ENCODE assay signal across 15 cellular contexts in genomic region chr2:241868661-241869081, GRCh38. TPM values are rescaled to one million over a fixed set of nuclear protein-coding genes. Genes with fewer than 3 reads are reported as not detected.
DNase-seq lines count a peak whose midpoint lies in the region; ATAC-seq, FAIRE-seq and TF ChIP-seq lines count a peak whose summit lies in the region.
"Had no signal": no experiment of that assay in that cellular context is flagged by ENCODE, and none has a peak within 500 bp of the region (broad histone marks: within the 10 kb centered on the region; RNA-seq: fewer than 3 reads in every experiment).

No MANE protein-coding gene starts in this region.

- ATAC-seq in stimulated activated naive CD8-positive, alpha-beta T cell treated with anti-CD3 and anti-CD28 coated beads, Interleukin-15, Interleukin-2, amounts not matched to agents 100 U/mL and 50 U/mL, for 24 hours: no peak
- ATAC-seq in GM12878: 0 out of 3 replicates have a peak, but pooled peaks have one; percentile 2
- no peak for ATAC-seq in GM21528 (IDR thresholded peaks at IDR 0.05; ENCODE audit: low FRiP score, unreplicated experiment)
- no peak for ATAC-seq in HG03342 (IDR thresholded peaks at IDR 0.05; ENCODE audit: unreplicated experiment)

- peaks cover 11% of the 10 kb centered on the region for H3K4me1 ChIP-seq in GM12878 (ENCODE audit: control insufficient read depth, insufficient read depth, low read length)
- H3K4me1 ChIP-seq in thymus (ENCODE audit: control insufficient read depth, insufficient read depth, low read length): peaks cover 64% of the 10 kb centered on the region

- no peak for TF ChIP-seq EP300 in GM12878 (IDR thresholded peaks at IDR 0.05; ENCODE audit: borderline replicate concordance in 1 of 2, control insufficient read depth in 1 of 2, low read depth in 2 of 2, low read length in 2 of 2)

- H3K9me3 Mint-ChIP-seq in stimulated activated naive CD8-positive, alpha-beta T cell treated with anti-CD3 and anti-CD28 coated beads, Interleukin-15, Interleukin-2, amounts not matched to agents 100 ng/mL and 50 ng/mL, for 24 hours: peaks cover 13% of the 10 kb centered on the region
- H3K9me3 Mint-ChIP-seq: memory B cell had no signal

- no peak overlapping the region for H3K4me3 Mint-ChIP-seq in stimulated activated naive CD8-positive, alpha-beta T cell treated with anti-CD3 and anti-CD28 coated beads, Interleukin-15, Interleukin-2, amounts not matched to agents 100 ng/mL and 50 ng/mL, for 24 hours
- H3K4me3 Mint-ChIP-seq: HFFc6, memory B cell had no signal

- H3K9me3 ChIP-seq in GM12878 (replicated peaks; ENCODE audit: control insufficient read depth, insufficient read depth, low read length): no peaks in the 10 kb centered on the region; the same call in 1 of the 3 replicates
- no peaks in the 10 kb centered on the region for H3K9me3 ChIP-seq in thymus (ENCODE audit: control insufficient read depth)
- H3K9me3 ChIP-seq: suprapubic skin had no signal

- no peak for TF ChIP-seq CTCF in GM12878 (IDR thresholded peaks at IDR 0.05 in 2 of 3, conservative IDR thresholded peaks at IDR 0.05 in 1 of 3; ENCODE audit: control insufficient read depth in 2 of 3, extremely low read depth in 1 of 3, insufficient read depth in 1 of 3, low read depth in 3 of 3, low read length in 3 of 3)

- H3K9ac ChIP-seq in GM12878 (ENCODE audit: control insufficient read depth, insufficient read depth, low read length): no peak overlapping the region

- in situ Hi-C loops in GM12878 (cut with MboI): no loop called here

- RAD21 ChIA-PET in GM12878 (lab: Charles Lee; ENCODE audit: unreplicated experiment): interaction anchor here (0.9 to 2.1 kb wide), 3 partner anchors 9 to 167 kb away, joined by 3 to 5 read pairs (median 3); partner anchors contain the start of gene ING5

- H3K27me3 ChIP-seq in GM12878 (replicated peaks in 1 of 2; ENCODE audit: control insufficient read depth in 2 of 2, insufficient read depth in 2 of 2, low read length in 1 of 2) (no peaks in the 10 kb centered on the region; a peak in 1 of 4 replicates), thymus (ENCODE audit: control insufficient read depth, insufficient read depth) (no peaks in the 10 kb centered on the region)

- no peaks in the 10 kb centered on the region for H3K79me2 ChIP-seq in GM12878 (ENCODE audit: control insufficient read depth, insufficient read depth, low read length)

- no peaks in the 10 kb centered on the region for H3K36me3 ChIP-seq in GM12878 (ENCODE audit: control insufficient read depth in 2 of 2, insufficient read depth in 2 of 2, low read length in 1 of 2)
- H3K36me3 ChIP-seq in thymus (ENCODE audit: control insufficient read depth, insufficient read depth): no peaks in the 10 kb centered on the region
- H3K36me3 ChIP-seq: suprapubic skin had no signal

- CTCF ChIA-PET in GM12878 (lab: Yijun Ruan, JAX): interaction anchor here (0.6 to 3.5 kb wide), 5 partner anchors 9 to 167 kb away, joined by 3 to 21 read pairs (median 5); partner anchors contain the start of genes D2HGDH and ING5

- H3K4me3 ChIP-seq in GM12878 (no peak overlapping the region), thymus (ENCODE audit: low read length) (no peak overlapping the region)
- H3K4me3 ChIP-seq: suprapubic skin had no signal

- BruUV-seq in GM12878 (replicated peaks; lab: Mats Ljungman, UMichigan): no TSS peak

- intact Hi-C loops in GM12878 (cut with micrococcal nuclease; ENCODE audit: unreplicated experiment): no loop called here

- no peak overlapping the region for H2AFZ ChIP-seq in GM12878 (ENCODE audit: control insufficient read depth, low read depth, low read length)

- H4K20me1 ChIP-seq in GM12878 (ENCODE audit: control insufficient read depth, insufficient read depth): peaks cover 3% of the 10 kb centered on the region; the same call in 1 of the 2 replicates

- no peak for FAIRE-seq in GM12878 (lab: Jason Lieb, UNC)

- no peak for DNase-seq in stimulated activated naive CD8-positive, alpha-beta T cell treated with anti-CD3 and anti-CD28 coated beads, Interleukin-15, Interleukin-2, amounts not matched to agents 100 U/mL and 50 U/mL, for 24 hours
- DNase-seq in NCI-H345 (lab: John Stamatoyannopoulos, UW) (peak; percentile 33), GM12878 (ENCODE audit: low read depth, low spot score) (no peak), NCI-H2107 (lab: John Stamatoyannopoulos, UW) (no peak)
- DNase-seq: activated CD4-positive, CD25-positive, alpha-beta regulatory T cell; HFFc6; MV-4-11 had no signal

- no peak for TF ChIP-seq RAD21 in GM12878 (IDR thresholded peaks at IDR 0.05; ENCODE audit: insufficient read depth, low read depth, low read length)

- H3K27ac ChIP-seq in GM12878 (ENCODE audit: control insufficient read depth, insufficient read depth) (no peak overlapping the region), thymus (ENCODE audit: low read depth) (peak overlapping the region; percentile 90)
- H3K27ac ChIP-seq: suprapubic skin had no signal

- H3K27me3 Mint-ChIP-seq in stimulated activated naive CD8-positive, alpha-beta T cell treated with anti-CD3 and anti-CD28 coated beads, Interleukin-15, Interleukin-2, amounts not matched to agents 100 ng/mL and 50 ng/mL, for 24 hours: peaks cover 22% of the 10 kb centered on the region

- POLR2A ChIA-PET in GM12878 (lab: Charles Lee): interaction anchor here (0.5 to 1.5 kb wide), 5 partner anchors 9 to 96 kb away, joined by 3 to 5 read pairs (median 4); no protein-coding TSS in a partner anchor

- SMC1A ChIA-PET in GM12878 (lab: Charles Lee; ENCODE audit: uncharacterized antibody, unreplicated experiment): interaction anchor here (0.8 to 1.8 kb wide), 6 partner anchors 9 to 135 kb away, joined by 3 to 6 read pairs (median 4); partner anchors contain the start of gene D2HGDH

- H3K36me3 Mint-ChIP-seq in stimulated activated naive CD8-positive, alpha-beta T cell treated with anti-CD3 and anti-CD28 coated beads, Interleukin-15, Interleukin-2, amounts not matched to agents 100 ng/mL and 50 ng/mL, for 24 hours (ENCODE audit: low read depth): peaks cover 15% of the 10 kb centered on the region

- peaks cover 66% of the 10 kb centered on the region for H3K4me1 Mint-ChIP-seq in stimulated activated naive CD8-positive, alpha-beta T cell treated with anti-CD3 and anti-CD28 coated beads, Interleukin-15, Interleukin-2, amounts not matched to agents 100 ng/mL and 50 ng/mL, for 24 hours (ENCODE audit: low read depth)

- H3K4me2 ChIP-seq in GM12878 (ENCODE audit: control insufficient read depth, insufficient read depth): no peak overlapping the region

- WGBS in GM12878 (ENCODE audit: insufficient coverage, insufficient replicate concordance, low lambda C conversion rate, missing lambda C conversion rate): 36% methylated on average over 15 of the region's 15 CpGs
- 7% methylated on average over 15 of the region's 15 CpGs for WGBS in thymus

- peak overlapping the region; percentile 56 for H3K27ac Mint-ChIP-seq in stimulated activated naive CD8-positive, alpha-beta T cell treated with anti-CD3 and anti-CD28 coated beads, Interleukin-15, Interleukin-2, amounts not matched to agents 100 ng/mL and 50 ng/mL, for 24 hours
- H3K27ac Mint-ChIP-seq: HFFc6, memory B cell had no signal

- TF ChIP-seq POLR2A in GM12878 (IDR thresholded peaks at IDR 0.05; ENCODE audit: low read depth, low read length): no peak

RNA-seq across cellular contexts. Expression of gene RTP5, which starts 0.9 kb away (rescaled TPM):
- not detected in 2 replicates for total RNA-seq in GM12878 (2013; cell fraction: nucleolus; rRNA removed)
- not detected in 2 replicates for total RNA-seq in GM12878 (2014; rRNA removed)
- not detected in 2 replicates for total RNA-seq in GM12878 (2014; rRNA removed; fragmentation: Illumina TruSeq; extraction: Trizol)
- total RNA-seq in GM12878 (2021): not detected in 2 replicates
- not detected for polyA plus RNA-seq in GM12878 (2011; ENCODE audit: low read depth)
- polyA plus RNA-seq in GM12878 (2011; rRNA removed): not detected in 2 replicates
- polyA plus RNA-seq in GM12878 (2011; cell fraction: cytosol; rRNA removed): not detected in 2 replicates
- polyA plus RNA-seq in GM12878 (2011; cell fraction: nucleus; rRNA removed): 0.07 and 0.09 TPM in 2 replicates
- 0.15 and 0.17 TPM in 2 replicates for polyA plus RNA-seq in GM12878 (2012)
- not detected in 2 replicates for polyA plus RNA-seq in GM12878 (2014; fragmentation: Illumina TruSeq; extraction: Trizol)
- not detected for polyA plus RNA-seq in GM12878 (2014; fragmentation: Nextera tagmentation; extraction: Ambion mirVana)
- polyA plus RNA-seq in GM12878 (2014; rRNA removed): 0.05 TPM in 1 of 2 replicates, not detected in the other
- not detected for polyA plus RNA-seq in GM12878 (2016; fragmentation: Nextera tagmentation; extraction: Ambion mirVana)
- polyA minus RNA-seq in GM12878 (2011; rRNA and poly(A)+ RNA removed): not detected in 2 replicates
- not detected in 2 replicates for polyA minus RNA-seq in GM12878 (2011; cell fraction: cytosol; rRNA and poly(A)+ RNA removed)
- polyA minus RNA-seq in GM12878 (2011; cell fraction: nucleus; rRNA and poly(A)+ RNA removed): not detected in 2 replicates
- 3.7 TPM for polyA plus RNA-seq in thymus
- total RNA-seq: fibroblast of villous mesenchyme, HFFc6, HT-29, suprapubic skin had no signal

RNA-seq across cellular contexts. Expression of gene PDCD1, which starts 10.0 kb away (rescaled TPM):
- 10.1 and 11.8 TPM in 2 replicates for total RNA-seq in GM12878 (2013; cell fraction: nucleolus; rRNA removed)
- 3.7 and 3.9 TPM in 2 replicates for total RNA-seq in GM12878 (2014; rRNA removed)
- 1.1 and 1.5 TPM in 2 replicates for total RNA-seq in GM12878 (2014; rRNA removed; fragmentation: Illumina TruSeq; extraction: Trizol)
- 3.6 and 4.0 TPM in 2 replicates for total RNA-seq in GM12878 (2021)
- polyA plus RNA-seq in GM12878 (2011; ENCODE audit: low read depth): 1.2 TPM
- 3.8 and 6.4 TPM in 2 replicates for polyA plus RNA-seq in GM12878 (2011; rRNA removed)
- 11.9 and 20.2 TPM in 2 replicates for polyA plus RNA-seq in GM12878 (2011; cell fraction: cytosol; rRNA removed)
- 23.7 and 25.2 TPM in 2 replicates for polyA plus RNA-seq in GM12878 (2011; cell fraction: nucleus; rRNA removed)
- 5.5 and 7.3 TPM in 2 replicates for polyA plus RNA-seq in GM12878 (2012)
- polyA plus RNA-seq in GM12878 (2014; fragmentation: Illumina TruSeq; extraction: Trizol): 0.62 TPM in 1 of 2 replicates, not detected in the other
- not detected for polyA plus RNA-seq in GM12878 (2014; fragmentation: Nextera tagmentation; extraction: Ambion mirVana)
- polyA plus RNA-seq in GM12878 (2014; rRNA removed): 4.2 and 4.6 TPM in 2 replicates
- polyA plus RNA-seq in GM12878 (2016; fragmentation: Nextera tagmentation; extraction: Ambion mirVana): 1 to 10 TPM; 1.4 to 1.9 TPM
- polyA minus RNA-seq in GM12878 (2011; rRNA and poly(A)+ RNA removed): 2.3 and 12.1 TPM in 2 replicates
- 5.8 and 7.2 TPM in 2 replicates for polyA minus RNA-seq in GM12878 (2011; cell fraction: cytosol; rRNA and poly(A)+ RNA removed)
- polyA minus RNA-seq in GM12878 (2011; cell fraction: nucleus; rRNA and poly(A)+ RNA removed): 3.0 and 4.2 TPM in 2 replicates
- 12.7 TPM for polyA plus RNA-seq in thymus
- total RNA-seq: fibroblast of villous mesenchyme, HFFc6, HT-29, suprapubic skin had no signal

RNA-seq across cellular contexts. Expression of gene NEU4, which starts 59.7 kb away (rescaled TPM):
- 1.1 and 1.3 TPM in 2 replicates for total RNA-seq in GM12878 (2013; cell fraction: nucleolus; rRNA removed)
- total RNA-seq in GM12878 (2014; rRNA removed) (0.05 and 0.06 TPM in 2 replicates), GM12878 (2014; rRNA removed; fragmentation: Illumina TruSeq; extraction: Trizol) (0.05 TPM in 1 of 2 replicates, not detected in the other), GM12878 (2021) (0.28 and 0.98 TPM in 2 replicates)
- polyA plus RNA-seq in GM12878 (2011; ENCODE audit: low read depth): not detected
- polyA plus RNA-seq in GM12878 (2011; rRNA removed) (not detected in 2 replicates), GM12878 (2014; fragmentation: Illumina TruSeq; extraction: Trizol) (0.01 TPM in 1 of 2 replicates, not detected in the other), GM12878 (2014; fragmentation: Nextera tagmentation; extraction: Ambion mirVana) (not detected), GM12878 (2014; rRNA removed) (0.08 and 0.14 TPM in 2 replicates), GM12878 (2016; fragmentation: Nextera tagmentation; extraction: Ambion mirVana) (under 1 TPM in 1 of 2 experiments, not detected in 1; 0.23 TPM), thymus (1.1 TPM)
- 0.06 and 0.12 TPM in 2 replicates for polyA plus RNA-seq in GM12878 (2011; cell fraction: cytosol; rRNA removed)
- 0.24 and 0.32 TPM in 2 replicates for polyA plus RNA-seq in GM12878 (2011; cell fraction: nucleus; rRNA removed)
- 0.31 and 0.56 TPM in 2 replicates for polyA plus RNA-seq in GM12878 (2012)
- 0.05 TPM in 1 of 2 replicates, not detected in the other for polyA minus RNA-seq in GM12878 (2011; rRNA and poly(A)+ RNA removed)
- polyA minus RNA-seq in GM12878 (2011; cell fraction: cytosol; rRNA and poly(A)+ RNA removed): not detected in 2 replicates
- polyA minus RNA-seq in GM12878 (2011; cell fraction: nucleus; rRNA and poly(A)+ RNA removed): 0.86 TPM in 1 of 2 replicates, not detected in the other
- total RNA-seq: fibroblast of villous mesenchyme had no signal
